In genomic region chr11:29916040-29916439, GRCh38 we compare ENCODE assay signal across 32 cellular contexts.
"Had no signal": no experiment of that assay in that cellular context is flagged by ENCODE, and none has a peak within 500 bp of the region (broad histone marks: within the 10 kb centered on the region; RNA-seq: fewer than 3 reads in every experiment).

No MANE protein-coding gene starts in this region.

- H3K4me1 ChIP-seq: adrenal gland, body of pancreas, breast epithelium had no signal

- H3K27ac ChIP-seq: adrenal gland, body of pancreas, brain microvascular endothelial cell, breast epithelium, VCaP had no signal

- H3K36me3 ChIP-seq: adrenal gland, brain microvascular endothelial cell, breast epithelium had no signal

- H3K9me3 ChIP-seq: adrenal gland, body of pancreas, breast epithelium had no signal

- ATAC-seq: activated CD8-positive, alpha-beta T cell treated with anti-CD3 and anti-CD28 coated beads for 36 hours; activated naive CD4-positive, alpha-beta T cell treated with anti-CD3 and anti-CD28 coated beads, Interleukin-2, amount 50 U/mL, for 72 hours; activated T-cell treated with anti-CD3 and anti-CD28 coated beads, Interleukin-2, amount 50 U/mL, for 4 hours; activated T-cell treated with anti-CD3 and anti-CD28 coated beads, Interleukin-2, amount 50 U/mL, for 72 hours; activated T-helper 17 cell treated with anti-CD3 and anti-CD28 coated beads, Interleukin-2, amount 50 U/mL, for 72 hours; body of pancreas; T-cell had no signal

- DNase-seq: activated B cell treated with CpG ODN at 0.5 μM for 24 hours; activated CD4-positive, alpha-beta memory T cell treated with anti-CD3 and anti-CD28 coated beads for 36 hours; activated CD4-positive, alpha-beta T cell treated with anti-CD3 and anti-CD28 coated beads for 4 hours; activated CD4-positive, alpha-beta T cell treated with anti-CD3 and anti-CD28 coated beads, Interleukin-2, amount 10 ng/mL, durations not matched to agents 24 days and 14 days; activated CD4-positive, alpha-beta T cell treated with anti-CD3 and anti-CD28 coated beads, Interleukin-2, amount 50 U/mL, for 1 hour; activated CD4-positive, alpha-beta T cell treated with anti-CD3 and anti-CD28 coated beads, Interleukin-2, amount 50 U/mL, for 4 hours; activated CD4-positive, CD25-positive, alpha-beta regulatory T cell treated with anti-CD3 and anti-CD28 coated beads, Interleukin-2, amount 50 U/mL, for 72 hours; activated CD8-positive, alpha-beta memory T cell treated with anti-CD3 and anti-CD28 coated beads, Interleukin-2, amount 50 U/mL, for 4 hours; activated CD8-positive, alpha-beta T cell treated with anti-CD3 and anti-CD28 coated beads for 36 hours; activated effector memory CD4-positive, alpha-beta T cell treated with anti-CD3 and anti-CD28 coated beads, Interleukin-2, amount 50 U/mL, for 16 hours; activated gamma-delta T cell treated with Interleukin-2 at 50 U/mL for 16 hours; activated naive CD4-positive, alpha-beta T cell; activated naive CD4-positive, alpha-beta T cell treated with anti-CD3 and anti-CD28 coated beads for 36 hours; activated naive CD4-positive, alpha-beta T cell treated with anti-CD3 and anti-CD28 coated beads, Interleukin-2, amount 50 U/mL, for 16 hours; activated naive CD8-positive, alpha-beta T cell treated with anti-CD3 and anti-CD28 coated beads for 36 hours; activated T-cell treated with anti-CD3 and anti-CD28 coated beads for 4 hours; activated T-cell treated with anti-CD3 and anti-CD28 coated beads, Interleukin-2, amount 50 U/mL, for 1 hour; activated T-cell treated with anti-CD3 and anti-CD28 coated beads, Interleukin-2, amount 50 U/mL, for 4 hours; activated T-cell treated with anti-CD3 and anti-CD28 coated beads, Interleukin-2, amount 50 U/mL, for 72 hours; adrenal gland; amniotic stem cell; aorta; body of pancreas; brain microvascular endothelial cell; central memory CD4-positive, alpha-beta T cell; T-cell; T-helper 2 cell; T-helper 9 cell had no signal

- H3K27me3 ChIP-seq: adrenal gland, body of pancreas, brain microvascular endothelial cell, breast epithelium had no signal

- H3K4me3 ChIP-seq: adrenal gland, body of pancreas, breast epithelium had no signal
